Comparison of ENCODE assay signal across 8 cellular contexts in genomic region chr1:159854101-159854692, GRCh38. TPM values are rescaled to one million over a fixed set of nuclear protein-coding genes. Genes with fewer than 3 reads are reported as not detected.
DNase-seq lines count a peak whose midpoint lies in the region; ATAC-seq lines count a peak whose summit lies in the region.

No MANE protein-coding gene starts in this region.

- peak overlapping the region; percentile 20 for H3K4me3 ChIP-seq in mesendoderm (ENCODE audit: low read length)

- no peaks in the 10 kb centered on the region for H3K9me3 ChIP-seq in ES-I3 (ENCODE audit: control insufficient read depth, insufficient read depth, low read length)

- H2BK15ac ChIP-seq in mesendoderm (replicated peaks; ENCODE audit: low read depth): no peak overlapping the region

- WGBS in mesendoderm (ENCODE audit: extremely low coverage, insufficient coverage, low lambda C conversion rate): no CpG with 5 or more reads among the region's 31 CpGs

- no peak overlapping the region for H3K23ac ChIP-seq in mesendoderm (ENCODE audit: low read length)

- no peak overlapping the region for H2BK120ac ChIP-seq in mesendoderm (ENCODE audit: low read depth, low read length)

- H3K36me3 Mint-ChIP-seq in activated CD4-positive, alpha-beta memory T cell treated with anti-CD3 and anti-CD28 coated beads for 36 hours: no peaks in the 10 kb centered on the region

- H3K79me2 ChIP-seq in mesendoderm (ENCODE audit: control insufficient read depth, insufficient read depth, low read length): no peaks in the 10 kb centered on the region

- ATAC-seq in GM19467 (IDR thresholded peaks at IDR 0.05; ENCODE audit: unreplicated experiment): no peak
- ATAC-seq in GM21447 (IDR thresholded peaks at IDR 0.05; ENCODE audit: unreplicated experiment): no peak

- POLR2A ChIA-PET in activated CD4-positive, alpha-beta memory T cell treated with anti-CD3 and anti-CD28 coated beads for 36 hours (lab: Charles Lee): interaction anchor here (0.9 to 1.9 kb wide), 5 partner anchors 15 to 73 kb away, joined by 3 to 4 read pairs (median 4); partner anchors contain the start of gene TAGLN2

- H3K27me3 ChIP-seq in mesendoderm (ENCODE audit: insufficient read depth, low read length, poor library complexity): peaks cover 3% of the 10 kb centered on the region

- no peak overlapping the region for H3K27ac Mint-ChIP-seq in activated CD4-positive, alpha-beta memory T cell treated with anti-CD3 and anti-CD28 coated beads for 36 hours

- no peak overlapping the region for H3K4ac ChIP-seq in mesendoderm (ENCODE audit: low read depth, low read length)

- H2AK5ac ChIP-seq in mesendoderm (ENCODE audit: low read length): no peak overlapping the region

- no peak overlapping the region for H4K5ac ChIP-seq in mesendoderm (ENCODE audit: low read length)

- H3K9ac ChIP-seq in ES-I3 (ENCODE audit: low read depth, low read length): peak overlapping the region; percentile 85
- H3K9ac ChIP-seq in mesendoderm (ENCODE audit: low read length): peak overlapping the region; percentile 77

- peak overlapping the region; percentile 90 for H3K4me2 ChIP-seq in mesendoderm (ENCODE audit: low read length)

- intact Hi-C loops in activated CD4-positive, alpha-beta memory T cell treated with anti-CD3 and anti-CD28 coated beads for 36 hours (cut with micrococcal nuclease): loop anchor here (2.0 kb wide), 3 partner anchors 27 to 73 kb away; partner anchors contain the start of genes DUSP23 and SLAMF8

- H3K4me1 ChIP-seq in ES-I3 (ENCODE audit: insufficient read depth, low read length) (peaks cover 7% of the 10 kb centered on the region; the same call in 1 of the 2 replicates), mesendoderm (ENCODE audit: control insufficient read depth, low read depth, low read length) (no peaks in the 10 kb centered on the region)

- H3K27me3 Mint-ChIP-seq in activated CD4-positive, alpha-beta memory T cell treated with anti-CD3 and anti-CD28 coated beads for 36 hours: no peaks in the 10 kb centered on the region

- H2BK5ac ChIP-seq in mesendoderm (ENCODE audit: low read length): no peak overlapping the region

- H3K56ac ChIP-seq in mesendoderm (ENCODE audit: low read length): peak overlapping the region; percentile 82

- CTCF ChIA-PET in activated CD4-positive, alpha-beta memory T cell treated with anti-CD3 and anti-CD28 coated beads for 36 hours (lab: Charles Lee): interaction anchor here (0.6 to 2.1 kb wide), 4 partner anchors 14 to 55 kb away, joined by 3 to 10 read pairs (median 4); no protein-coding TSS in a partner anchor

- peaks cover 10% of the 10 kb centered on the region for H3K4me1 Mint-ChIP-seq in activated CD4-positive, alpha-beta memory T cell treated with anti-CD3 and anti-CD28 coated beads for 36 hours (ENCODE audit: low read depth)

- no peaks in the 10 kb centered on the region for H3K9me3 Mint-ChIP-seq in activated CD4-positive, alpha-beta memory T cell treated with anti-CD3 and anti-CD28 coated beads for 36 hours

- peak; percentile 25 for DNase-seq in HuH-7 (ENCODE audit: low spot score)
- peak; percentile 42 for DNase-seq in activated CD4-positive, alpha-beta memory T cell treated with anti-CD3 and anti-CD28 coated beads for 36 hours
- no peak for DNase-seq in epithelial cell of prostate (ENCODE audit: low read depth, low spot score)
- peak; percentile 60 for DNase-seq in mesendoderm
- DNase-seq in superior temporal gyrus (ENCODE audit: extremely low spot score): peak; percentile 71

- H3K4me3 Mint-ChIP-seq in activated CD4-positive, alpha-beta memory T cell treated with anti-CD3 and anti-CD28 coated beads for 36 hours: peak overlapping the region; percentile 72

- peak overlapping the region; percentile 63 for H3K27ac ChIP-seq in epithelial cell of prostate
- H3K27ac ChIP-seq in mesendoderm (ENCODE audit: low read depth, low read length): no peak overlapping the region

- H3K79me1 ChIP-seq in mesendoderm (ENCODE audit: low read length): no peaks in the 10 kb centered on the region

- H3K18ac ChIP-seq in mesendoderm (ENCODE audit: low read length): no peak overlapping the region

- H4K8ac ChIP-seq in mesendoderm (ENCODE audit: low read depth, low read length): no peak overlapping the region

- H3K36me3 ChIP-seq in ES-I3 (ENCODE audit: insufficient read depth, low read length) (no peaks in the 10 kb centered on the region), mesendoderm (ENCODE audit: control insufficient read depth, insufficient read depth, low read length) (no peaks in the 10 kb centered on the region)

RNA-seq across cellular contexts. Expression of gene VSIG8, which starts 8.3 kb away (rescaled TPM):
- total RNA-seq in activated CD4-positive, alpha-beta memory T cell treated with anti-CD3 and anti-CD28 coated beads for 36 hours: not detected
- not detected for polyA plus RNA-seq in mesendoderm (2013, experiment 1 of 2)
- polyA plus RNA-seq in mesendoderm (2013, experiment 2 of 2): not detected

RNA-seq across cellular contexts. Expression of gene SLAMF8, which starts 27.5 kb away (rescaled TPM):
- under 1 TPM; 0.53 to 0.55 TPM for total RNA-seq in activated CD4-positive, alpha-beta memory T cell treated with anti-CD3 and anti-CD28 coated beads for 36 hours
- not detected for polyA plus RNA-seq in mesendoderm (2013, experiment 1 of 2)
- not detected for polyA plus RNA-seq in mesendoderm (2013, experiment 2 of 2)

RNA-seq across cellular contexts. Expression of gene CFAP45, which starts 45.8 kb away (rescaled TPM):
- 1 to 10 TPM; 2.1 to 2.2 TPM for total RNA-seq in activated CD4-positive, alpha-beta memory T cell treated with anti-CD3 and anti-CD28 coated beads for 36 hours
- 0.51 TPM for polyA plus RNA-seq in mesendoderm (2013, experiment 1 of 2)
- polyA plus RNA-seq in mesendoderm (2013, experiment 2 of 2): 0.60 TPM

RNA-seq across cellular contexts. Expression of gene FCRL6, which starts 52.0 kb away (rescaled TPM):
- total RNA-seq in activated CD4-positive, alpha-beta memory T cell treated with anti-CD3 and anti-CD28 coated beads for 36 hours: not detected
- polyA plus RNA-seq in mesendoderm (2013, experiment 1 of 2): not detected
- not detected for polyA plus RNA-seq in mesendoderm (2013, experiment 2 of 2)
